ENCODE assay signal across 31 cellular contexts in the genomic region with DNA sequence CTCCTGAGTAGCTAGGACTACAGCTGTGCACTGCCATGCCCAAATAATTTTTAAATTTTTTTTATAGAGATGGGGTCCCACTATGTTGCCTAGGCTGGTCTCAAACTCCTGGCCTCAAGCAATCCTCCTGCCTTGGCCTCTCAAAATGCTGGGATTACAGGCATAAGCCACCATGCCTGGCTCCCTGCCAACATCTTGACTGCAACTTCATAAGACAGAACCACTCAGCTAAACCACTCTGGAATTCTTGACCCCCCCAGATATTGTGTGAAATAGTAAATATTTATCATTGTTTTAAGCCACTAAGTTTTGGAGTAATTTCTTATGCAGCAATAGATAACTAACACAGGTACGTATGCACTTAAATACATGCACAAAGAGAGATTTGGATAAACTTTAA. TPM values are rescaled to one million over a fixed set of nuclear protein-coding genes. Genes with fewer than 3 reads are reported as not detected.
"Had no signal": no experiment of that assay in that cellular context is flagged by ENCODE, and none has a peak within 500 bp of the region (broad histone marks: within the 10 kb centered on the region; RNA-seq: fewer than 3 reads in every experiment).

No MANE protein-coding gene starts in this region.

- H3K27me3 ChIP-seq: stomach, suprapubic skin, testis, thyroid gland, tibial artery, tibial nerve, transverse colon, upper lobe of left lung, upper lobe of right lung, uterus, vagina had no signal

- H3K36me3 ChIP-seq: stomach, suprapubic skin, thoracic aorta, thyroid gland, tibial artery, tibial nerve, transverse colon, upper lobe of left lung, upper lobe of right lung, uterus, vagina had no signal

- H3K9me3 ChIP-seq: stomach, suprapubic skin, testis, thoracic aorta, thyroid gland, tibial artery, transverse colon, upper lobe of left lung, upper lobe of right lung, uterus, vagina had no signal

- H3K4me3 ChIP-seq: stomach, suprapubic skin, testis, thoracic aorta, thyroid gland, tibial artery, tibial nerve, transverse colon, upper lobe of left lung, upper lobe of right lung, uterus, vagina had no signal

- ATAC-seq: stimulated activated effector memory CD8-positive, alpha-beta T cell treated with anti-CD3 and anti-CD28 coated beads, Interleukin-12 subunit alpha, Interleukin-12 subunit beta, amount 100 ng/mL, for 72 hours; stimulated activated memory B cell treated with anti-CD40 and anti-IgM and Interleukin-4, amounts not matched to agents 10 μg/mL and 1 μg/mL and 100 μg/mL, for 72 hours; stimulated activated naive B cell treated with anti-CD40 and anti-IgM and Interleukin-4, amounts not matched to agents 10 μg/mL and 1 μg/mL and 100 μg/mL, for 72 hours; stimulated activated naive CD8-positive, alpha-beta T cell treated with anti-CD3 and anti-CD28 coated beads, Interleukin-15, amount 100 ng/mL, for 72 hours; stimulated activated naive CD8-positive, alpha-beta T cell treated with anti-CD3 and anti-CD28 coated beads, Interleukin-15, Interleukin-2, amounts not matched to agents 100 U/mL and 50 U/mL, for 24 hours; upper lobe of right lung had no signal

- H3K4me1 ChIP-seq: stomach, suprapubic skin, testis, thyroid gland, tibial artery, tibial nerve, transverse colon, upper lobe of right lung, uterus, vagina had no signal

- DNase-seq: stimulated activated CD4-positive, alpha-beta T cell treated with anti-CD3 and anti-CD28 coated beads, Interleukin-2, amount 100 ng/mL, for 48 hours; stimulated activated CD4-positive, alpha-beta T cell treated with anti-CD3 and anti-CD28 coated beads, Interleukin-4, amount 100 ng/mL, for 1 hour; stimulated activated CD4-positive, alpha-beta T cell treated with anti-CD3 and anti-CD28 coated beads, Interleukin-4, amount 100 ng/mL, for 24 hours; stimulated activated CD4-positive, alpha-beta T cell treated with anti-CD3 and anti-CD28 coated beads, Interleukin-4, amount 100 ng/mL, for 4 hours; stimulated activated CD8-positive, alpha-beta memory T cell treated with anti-CD3 and anti-CD28 coated beads, Interleukin-4, amount 100 ng/mL, for 48 hours; stimulated activated naive B cell treated with anti-CD40 and anti-IgM and Interleukin-4, amounts not matched to agents 10 μg/mL and 1 μg/mL and 100 μg/mL, for 72 hours; stimulated activated naive CD4-positive, alpha-beta T cell; stimulated activated naive CD4-positive, alpha-beta T cell treated with Interleukin-2 at 50 U/mL for 16 hours; stimulated activated naive CD8-positive, alpha-beta T cell treated with anti-CD3 and anti-CD28 coated beads, Interleukin-15, amount 100 ng/mL, for 72 hours; stimulated activated naive CD8-positive, alpha-beta T cell treated with anti-CD3 and anti-CD28 coated beads, Interleukin-15, Interleukin-2, amounts not matched to agents 100 U/mL and 50 U/mL, for 24 hours; stomach; substantia nigra; testis; tibial artery; transverse colon; trophoblast cell; upper lobe of left lung; upper lobe of right lung; uterus had no signal

- FAIRE-seq: urothelium cell line had no signal

- H3K27ac ChIP-seq: stomach, suprapubic skin, testis, thoracic aorta, thyroid gland, tibial artery, tibial nerve, transverse colon, upper lobe of left lung, upper lobe of right lung, uterus, vagina had no signal

RNA-seq across cellular contexts. Expression of a gene that starts 39.0 kb away (rescaled TPM):
- total RNA-seq: stomach, subcutaneous adipose tissue, suprapubic skin, thoracic aorta, thyroid gland, tibial nerve, transverse colon, upper lobe of left lung, upper lobe of right lung, ureter, urinary bladder, uterus, vagina had no signal
- polyA plus RNA-seq: urinary bladder had no signal

RNA-seq across cellular contexts. Expression of a gene that starts 57.6 kb away (rescaled TPM):
- total RNA-seq: stomach, subcutaneous adipose tissue, suprapubic skin, temporal lobe, testis, thoracic aorta, thyroid gland, tibial nerve, transverse colon, upper lobe of left lung, upper lobe of right lung, ureter, urinary bladder, uterus, vagina had no signal
- polyA plus RNA-seq: stomach, urinary bladder had no signal
